ENCODE assay signal across 15 cellular contexts in the genomic region with DNA sequence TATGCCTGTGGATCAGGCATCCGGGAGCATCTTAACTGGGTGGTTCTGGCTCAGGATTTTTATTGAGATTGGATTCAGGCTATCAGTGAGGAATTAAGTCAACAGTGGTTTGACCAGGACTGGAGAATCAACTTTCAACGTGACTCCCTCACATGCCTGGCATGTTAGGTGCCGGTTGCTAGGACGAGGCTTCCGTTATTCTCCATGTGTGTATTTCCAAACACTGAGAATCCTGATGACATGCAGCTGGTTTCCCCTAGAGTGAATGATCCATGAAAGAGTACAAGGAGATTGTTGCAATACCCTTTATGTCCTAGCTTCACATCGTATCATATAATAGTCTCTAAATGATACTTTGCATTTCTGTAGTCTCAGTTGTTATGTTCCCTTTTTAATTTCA.
"Had no signal": no experiment of that assay in that cellular context is flagged by ENCODE, and none has a peak within 500 bp of the region (broad histone marks: within the 10 kb centered on the region; RNA-seq: fewer than 3 reads in every experiment).

No MANE protein-coding gene starts in this region.

- ATAC-seq: activated T-cell treated with anti-CD3 and anti-CD28 coated beads, Interleukin-2, amount 50 U/mL, for 72 hours; esophagus mucosa; pancreas had no signal

- H3K4me1 Mint-ChIP-seq: activated CD4-positive, alpha-beta memory T cell treated with anti-CD3 and anti-CD28 coated beads, Interleukin-2, amount 10 ng/mL, durations not matched to agents 7 days and 5 days; activated naive CD8-positive, alpha-beta T cell treated with anti-CD3 and anti-CD28 coated beads for 36 hours; neural crest cell had no signal

- H3K36me3 Mint-ChIP-seq: activated naive CD8-positive, alpha-beta T cell treated with anti-CD3 and anti-CD28 coated beads for 36 hours had no signal

- DNase-seq: activated CD4-positive, alpha-beta memory T cell treated with anti-CD3 and anti-CD28 coated beads, Interleukin-2, amount 10 ng/mL, durations not matched to agents 7 days and 5 days; activated gamma-delta T cell treated with Interleukin-2 at 50 U/mL for 16 hours; activated naive CD8-positive, alpha-beta T cell treated with anti-CD3 and anti-CD28 coated beads for 36 hours; activated T-cell treated with anti-CD3 and anti-CD28 coated beads, Interleukin-2, amount 50 U/mL, for 72 hours; brain microvascular endothelial cell; dorsolateral prefrontal cortex; foreskin melanocyte; pancreas; stimulated activated CD4-positive, alpha-beta T cell treated with anti-CD3 and anti-CD28 coated beads, Interleukin-15, amount 100 ng/mL, for 24 hours; stimulated activated CD4-positive, alpha-beta T cell treated with anti-CD3 and anti-CD28 coated beads, Interleukin-4, amount 100 ng/mL, for 4 hours; stomach; uterus had no signal

- H3K4me3 Mint-ChIP-seq: activated CD4-positive, alpha-beta memory T cell treated with anti-CD3 and anti-CD28 coated beads, Interleukin-2, amount 10 ng/mL, durations not matched to agents 7 days and 5 days; activated naive CD8-positive, alpha-beta T cell treated with anti-CD3 and anti-CD28 coated beads for 36 hours; activated T-cell treated with anti-CD3 and anti-CD28 coated beads, Interleukin-2, amount 50 U/mL, for 72 hours; neural crest cell had no signal

- FAIRE-seq: keratinocyte, pancreas had no signal

- H3K27ac Mint-ChIP-seq: activated CD4-positive, alpha-beta memory T cell treated with anti-CD3 and anti-CD28 coated beads, Interleukin-2, amount 10 ng/mL, durations not matched to agents 7 days and 5 days; activated naive CD8-positive, alpha-beta T cell treated with anti-CD3 and anti-CD28 coated beads for 36 hours; activated T-cell treated with anti-CD3 and anti-CD28 coated beads, Interleukin-2, amount 50 U/mL, for 72 hours had no signal

- H3K9me3 ChIP-seq: pancreas, uterus had no signal

- H3K36me3 ChIP-seq: brain microvascular endothelial cell, pancreas, stomach, uterus had no signal

- H3K9me3 Mint-ChIP-seq: activated CD4-positive, alpha-beta memory T cell treated with anti-CD3 and anti-CD28 coated beads, Interleukin-2, amount 10 ng/mL, durations not matched to agents 7 days and 5 days; activated naive CD8-positive, alpha-beta T cell treated with anti-CD3 and anti-CD28 coated beads for 36 hours; neural crest cell had no signal

- H3K27ac ChIP-seq: brain microvascular endothelial cell, dorsolateral prefrontal cortex, pancreas, stomach, uterus had no signal

- H3K4me1 ChIP-seq: pancreas, stomach, uterus had no signal

- H3K27me3 ChIP-seq: brain microvascular endothelial cell, dorsolateral prefrontal cortex, pancreas, stomach, uterus had no signal

- H3K27me3 Mint-ChIP-seq: activated CD4-positive, alpha-beta memory T cell treated with anti-CD3 and anti-CD28 coated beads, Interleukin-2, amount 10 ng/mL, durations not matched to agents 7 days and 5 days; activated naive CD8-positive, alpha-beta T cell treated with anti-CD3 and anti-CD28 coated beads for 36 hours had no signal

- H3K4me3 ChIP-seq: dorsolateral prefrontal cortex, pancreas, stomach, uterus had no signal
